Comparison of ENCODE assay signal across 21 cellular contexts in genomic region chr4:111957992-111958391, GRCh38.
"Had no signal": no experiment of that assay in that cellular context is flagged by ENCODE, and none has a peak within 500 bp of the region (broad histone marks: within the 10 kb centered on the region; RNA-seq: fewer than 3 reads in every experiment).

No MANE protein-coding gene starts in this region.

- H3K4me2 ChIP-seq: neural progenitor cell had no signal

- H3K9me3 Mint-ChIP-seq: dendritic cell treated with granulocyte-macrophage colony-stimulating factor and Interleukin-4, amounts not matched to agents 40 ng/mL and 50 ng/mL, for 4 days; effector memory CD8-positive, alpha-beta T cell; natural killer cell treated with Interleukin-12 subunit alpha and Interleukin-12 subunit beta and Interleukin-15 and Interleukin-18, amount 100 ng/mL, for 72 hours; neural progenitor cell; stimulated activated effector memory CD8-positive, alpha-beta T cell treated with anti-CD3 and anti-CD28 coated beads, Interleukin-12 subunit alpha, Interleukin-12 subunit beta, amount 100 ng/mL, for 72 hours had no signal

- H3K4me1 ChIP-seq: esophagus muscularis mucosa, gastrocnemius medialis, heart right ventricle, neural progenitor cell, suprapubic skin, thyroid gland, upper lobe of right lung, vagina had no signal

- H3K27me3 Mint-ChIP-seq: dendritic cell treated with granulocyte-macrophage colony-stimulating factor and Interleukin-4, amounts not matched to agents 40 ng/mL and 50 ng/mL, for 4 days; effector memory CD8-positive, alpha-beta T cell; natural killer cell treated with Interleukin-12 subunit alpha and Interleukin-12 subunit beta and Interleukin-15 and Interleukin-18, amount 100 ng/mL, for 72 hours had no signal

- H3K27me3 ChIP-seq: esophagus muscularis mucosa, gastrocnemius medialis, heart right ventricle, neural progenitor cell, ovary, suprapubic skin, thyroid gland, upper lobe of right lung, vagina had no signal

- H3K4me3 ChIP-seq: esophagus muscularis mucosa, gastrocnemius medialis, heart right ventricle, neural progenitor cell, ovary, suprapubic skin, thyroid gland, upper lobe of right lung, vagina had no signal

- H3K36me3 Mint-ChIP-seq: immature natural killer cell; natural killer cell treated with Interleukin-12 subunit alpha and Interleukin-12 subunit beta and Interleukin-15 and Interleukin-18, amount 100 ng/mL, for 72 hours; neural progenitor cell; stimulated activated effector memory CD8-positive, alpha-beta T cell treated with anti-CD3 and anti-CD28 coated beads, Interleukin-12 subunit alpha, Interleukin-12 subunit beta, amount 100 ng/mL, for 72 hours had no signal

- H3K27ac Mint-ChIP-seq: dendritic cell treated with granulocyte-macrophage colony-stimulating factor and Interleukin-4, amounts not matched to agents 40 ng/mL and 50 ng/mL, for 4 days; effector memory CD8-positive, alpha-beta T cell; immature natural killer cell; natural killer cell treated with Interleukin-12 subunit alpha and Interleukin-12 subunit beta and Interleukin-15 and Interleukin-18, amount 100 ng/mL, for 72 hours; neural progenitor cell; stimulated activated effector memory CD8-positive, alpha-beta T cell treated with anti-CD3 and anti-CD28 coated beads, Interleukin-12 subunit alpha, Interleukin-12 subunit beta, amount 100 ng/mL, for 72 hours had no signal

- H3K9me3 ChIP-seq: esophagus muscularis mucosa, gastrocnemius medialis, heart right ventricle, ovary, suprapubic skin, thyroid gland, upper lobe of right lung, vagina had no signal

- H3K9ac ChIP-seq: neural progenitor cell had no signal

- H3K4me1 Mint-ChIP-seq: immature natural killer cell; neural progenitor cell; stimulated activated effector memory CD8-positive, alpha-beta T cell treated with anti-CD3 and anti-CD28 coated beads, Interleukin-12 subunit alpha, Interleukin-12 subunit beta, amount 100 ng/mL, for 72 hours had no signal

- DNase-seq: effector memory CD8-positive, alpha-beta T cell; gastrocnemius medialis; heart right ventricle; immature natural killer cell; kidney; nucleus accumbens; ovary; right cardiac atrium; stimulated activated CD4-positive, alpha-beta T cell treated with anti-CD3 and anti-CD28 coated beads, Interleukin-4, amount 100 ng/mL, for 1 hour; stimulated activated CD8-positive, alpha-beta memory T cell treated with anti-CD3 and anti-CD28 coated beads, Interleukin-4, amount 100 ng/mL, for 48 hours; stimulated activated naive CD8-positive, alpha-beta T cell treated with anti-CD3 and anti-CD28 coated beads, Interleukin-15, Interleukin-2, amounts not matched to agents 100 U/mL and 50 U/mL, for 24 hours; thyroid gland; upper lobe of right lung had no signal

- H2AFZ ChIP-seq: neural progenitor cell had no signal

- H3K4me3 Mint-ChIP-seq: dendritic cell treated with granulocyte-macrophage colony-stimulating factor and Interleukin-4, amounts not matched to agents 40 ng/mL and 50 ng/mL, for 4 days; effector memory CD8-positive, alpha-beta T cell; immature natural killer cell; natural killer cell treated with Interleukin-12 subunit alpha and Interleukin-12 subunit beta and Interleukin-15 and Interleukin-18, amount 100 ng/mL, for 72 hours; neural progenitor cell; stimulated activated effector memory CD8-positive, alpha-beta T cell treated with anti-CD3 and anti-CD28 coated beads, Interleukin-12 subunit alpha, Interleukin-12 subunit beta, amount 100 ng/mL, for 72 hours had no signal

- H3K27ac ChIP-seq: epithelial cell of prostate, esophagus muscularis mucosa, gastrocnemius medialis, heart right ventricle, neural progenitor cell, ovary, suprapubic skin, thyroid gland, upper lobe of right lung, vagina had no signal

- H3K36me3 ChIP-seq: esophagus muscularis mucosa, gastrocnemius medialis, heart right ventricle, neural progenitor cell, ovary, suprapubic skin, thyroid gland, upper lobe of right lung, vagina had no signal
